19 cellular contexts compared by ENCODE assay signal in the genomic region with DNA sequence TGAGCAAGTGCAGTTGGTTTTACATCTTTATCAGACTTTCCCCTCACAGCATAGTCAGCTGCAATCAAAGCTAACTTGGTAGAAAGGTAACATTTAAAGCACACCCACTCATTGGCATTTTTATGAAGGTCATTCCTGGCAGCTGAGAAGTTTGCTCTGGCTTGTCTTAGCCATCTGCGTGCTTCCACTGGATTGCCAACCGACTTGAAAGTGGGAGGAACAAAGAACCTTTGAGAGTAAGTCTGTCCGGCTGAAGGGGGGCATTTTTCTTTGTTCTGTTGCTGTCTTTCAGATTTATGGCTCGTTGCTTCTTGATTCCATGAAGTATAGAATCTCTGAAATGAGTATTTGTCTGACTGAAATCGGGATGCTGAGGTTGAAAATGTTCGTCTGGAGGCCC.
DNase-seq lines count a peak whose midpoint lies in the region; FAIRE-seq and TF ChIP-seq lines count a peak whose summit lies in the region.
"Had no signal": no experiment of that assay in that cellular context is flagged by ENCODE, and none has a peak within 500 bp of the region (broad histone marks: within the 10 kb centered on the region; RNA-seq: fewer than 3 reads in every experiment).

No MANE protein-coding gene starts in this region.

- H3K9me3 ChIP-seq in prostate gland, result no peaks in the 10 kb centered on the region
- H3K9me3 ChIP-seq: BE2C, Caco-2 had no signal

- CTCF ChIA-PET in HEK293T (lab: Yijun Ruan, JAX), result no interaction called here

- POLR2A ChIA-PET in HEK293T (lab: Yijun Ruan, JAX), result no interaction called here

- no peak overlapping the region for H3K27ac ChIP-seq in prostate gland

- no peak for DNase-seq in GM12892 (ENCODE audit: insufficient read length)
- DNase-seq in astrocyte of the hippocampus (ENCODE audit: low read depth, low spot score), result peak; percentile 29
- peak; percentile 31 for DNase-seq in medulla oblongata (ENCODE audit: extremely low spot score)
- peak; percentile 25 for DNase-seq in prostate gland (ENCODE audit: low spot score)
- no peak for DNase-seq in NCI-H446 (lab: John Stamatoyannopoulos, UW)
- DNase-seq in RPMI8226, result no peak
- DNase-seq in HEK293T (ENCODE audit: extremely low spot score), result no peak
- DNase-seq in NCI-H1436 treated with DMSO at 0.1 percent for 48 hours (lab: John Stamatoyannopoulos, UW), result no peak
- DNase-seq: BE2C; C1 segment of cervical spinal cord; Caco-2; CD4-positive, CD25-positive, alpha-beta regulatory T cell; CD8-positive, alpha-beta memory T cell; GOT3; H7 had no signal

- peak; percentile 5 for FAIRE-seq in GM12892 (lab: Jason Lieb, UNC)
- FAIRE-seq: D721Med, G401.6, GM12891, GM18507 had no signal

- TF ChIP-seq POLR2A in GM12892 (IDR thresholded peaks at IDR 0.05; ENCODE audit: low read depth, low read length), result no peak
- no peak for TF ChIP-seq POLR2A in prostate gland (IDR thresholded peaks at IDR 0.05)

- 40% methylated on average over 6 of the region's 6 CpGs for WGBS in prostate gland

- no peak for TF ChIP-seq CTCF in prostate gland (IDR thresholded peaks at IDR 0.05)

- intact Hi-C loops in prostate gland (cut with DNase I), result no loop called here

- H3K36me3 ChIP-seq in prostate gland, result no peaks in the 10 kb centered on the region

- H3K4me1 ChIP-seq in prostate gland (replicated peaks), result no peaks in the 10 kb centered on the region
- H3K4me1 ChIP-seq: BE2C, Caco-2 had no signal

- H3K27me3 ChIP-seq in prostate gland (replicated peaks; ENCODE audit: insufficient read depth), result no peaks in the 10 kb centered on the region
- H3K27me3 ChIP-seq: BE2C had no signal

- no peak overlapping the region for H3K4me3 ChIP-seq in prostate gland

TF ChIP-seq in HEK293T, 16 proteins besides CTCF, POLR2A, EP300 and RAD21:
- TF ChIP-seq ARNT (IDR thresholded peaks at IDR 0.05), result no peak
- TF ChIP-seq ZNF384 (IDR thresholded peaks at IDR 0.05), result no peak
- TF ChIP-seq SP1 (IDR thresholded peaks at IDR 0.05), result no peak
- TF ChIP-seq LEF1 (IDR thresholded peaks at IDR 0.05; ENCODE audit: borderline replicate concordance), result no peak
- TF ChIP-seq CTBP1 (IDR thresholded peaks at IDR 0.05; ENCODE audit: borderline replicate concordance), result no peak
- TF ChIP-seq FOXA1 (IDR thresholded peaks at IDR 0.05), result no peak
- TF ChIP-seq BHLHE40 (IDR thresholded peaks at IDR 0.05; ENCODE audit: borderline replicate concordance), result no peak

Comparison
In these comparisons a context has a peak if more than half of its experiments do, and no peak if none do; other contexts are left out.
1. DNase-seq: peak in astrocyte of the hippocampus (single experiment), medulla oblongata (single experiment) and prostate gland (single experiment); none in GM12892 (single experiment), NCI-H446 (0 of 2), RPMI8226 (single experiment), HEK293T (single experiment) and NCI-H1436 treated with DMSO at 0.1 percent for 48 hours (single experiment).